ENCODE assay signal across 1 cellular context in genomic region chr3:138914870-138915502, GRCh38.
A peak's percentile ranks its signal among the peaks of the same experiment; 100 is the strongest.
TF ChIP-seq lines count a peak whose summit lies in the region.

No MANE protein-coding gene starts in this region.

TF ChIP-seq in K562, 482 proteins besides CTCF, POLR2A, EP300 and RAD21 (continued from another document and continues in another):
- TF ChIP-seq CLOCK (CRISPR knock-in tag; IDR thresholded peaks at IDR 0.05; ENCODE audit: borderline replicate concordance) (no peak), MBD2 (IDR thresholded peaks at IDR 0.05; ENCODE audit: borderline replicate concordance, low read depth) (peak; percentile 35; the same call in 1 of the 2 replicates), SIRT6 (IDR thresholded peaks at IDR 0.05; ENCODE audit: low read depth, low read length) (no peak), ZFP30 (CRISPR knock-in tag; IDR thresholded peaks at IDR 0.05; ENCODE audit: borderline replicate concordance) (no peak), TRIM24 (IDR thresholded peaks at IDR 0.05) (0 out of 4 replicates have a peak, but pooled peaks have one; percentile 23 to 35), XRCC5 (IDR thresholded peaks at IDR 0.05; ENCODE audit: low read depth, low read length) (no peak), HNRNPLL (IDR thresholded peaks at IDR 0.05; ENCODE audit: low read depth, low read length, poor library complexity, severe bottlenecking) (peak; percentile 46), DMBX1 (CRISPR knock-in tag; IDR thresholded peaks at IDR 0.05; ENCODE audit: borderline replicate concordance) (peak; percentile 72; the same call in 1 of the 2 replicates), GTF3C2 (IDR thresholded peaks at IDR 0.05; ENCODE audit: borderline replicate concordance, extremely low read depth, insufficient read length) (no peak), BRCA1 (IDR thresholded peaks at IDR 0.05) (no peak), BRCA1 (CRISPR knock-in tag; IDR thresholded peaks at IDR 0.05) (no peak), BCLAF1 (IDR thresholded peaks at IDR 0.05; ENCODE audit: borderline replicate concordance in 1 of 2, control insufficient read depth in 1 of 2, low read depth in 2 of 2, low read length in 1 of 2) (no peak), ZNF134 (CRISPR knock-in tag; conservative IDR thresholded peaks at IDR 0.05) (no peak), TAL1 (IDR thresholded peaks at IDR 0.05) (peak; percentile 44; the same call in 1 of the 2 replicates), SRSF3 (IDR thresholded peaks at IDR 0.05; ENCODE audit: insufficient read depth, low read length) (no peak), ZNF57 (CRISPR knock-in tag; IDR thresholded peaks at IDR 0.05) (no peak), SIN3B (IDR thresholded peaks at IDR 0.05; ENCODE audit: low read depth) (no peak), NBN (IDR thresholded peaks at IDR 0.05; ENCODE audit: low read depth) (peak; percentile 49; the same call in 1 of the 2 replicates), HMGXB4 (CRISPR knock-in tag; IDR thresholded peaks at IDR 0.05) (no peak), PURB (CRISPR knock-in tag; IDR thresholded peaks at IDR 0.05; ENCODE audit: low read depth) (no peak), SREBF1 (IDR thresholded peaks at IDR 0.05; ENCODE audit: borderline replicate concordance, low read depth, low read length) (no peak), RNF219 (CRISPR knock-in tag; IDR thresholded peaks at IDR 0.05) (no peak), ETV1 (tag; conservative IDR thresholded peaks at IDR 0.05; ENCODE audit: low read depth) (peak; percentile 51), ILF3 (IDR thresholded peaks at IDR 0.05; ENCODE audit: borderline replicate concordance) (no peak), ZNF449 (CRISPR knock-in tag; IDR thresholded peaks at IDR 0.05) (no peak), NFE2 (IDR thresholded peaks at IDR 0.05; ENCODE audit: low read depth) (no peak), FOXA1 (IDR thresholded peaks at IDR 0.05; ENCODE audit: borderline replicate concordance) (no peak), ZNF232 (CRISPR knock-in tag; IDR thresholded peaks at IDR 0.05) (no peak), KDM2B (CRISPR knock-in tag; IDR thresholded peaks at IDR 0.05) (no peak), E4F1 (CRISPR knock-in tag; IDR thresholded peaks at IDR 0.05; ENCODE audit: borderline replicate concordance) (no peak), BRF2 (IDR thresholded peaks at IDR 0.05; ENCODE audit: borderline replicate concordance, insufficient read depth, insufficient read length) (no peak), RHOXF2B (CRISPR knock-in tag; conservative IDR thresholded peaks at IDR 0.05) (no peak), ZBED1 (IDR thresholded peaks at IDR 0.05) (no peak), NFXL1 (CRISPR knock-in tag; IDR thresholded peaks at IDR 0.05) (no peak), MYC (IDR thresholded peaks at IDR 0.05; ENCODE audit: low read depth, low read length) (no peak), MYC (CRISPR knock-in tag; IDR thresholded peaks at IDR 0.05; ENCODE audit: borderline replicate concordance, low read depth) (no peak), NR0B1 (IDR thresholded peaks at IDR 0.05; ENCODE audit: partially characterized antibody) (no peak), HDAC8 (tag; IDR thresholded peaks at IDR 0.05) (no peak), KLF13 (tag; IDR thresholded peaks at IDR 0.05; ENCODE audit: borderline replicate concordance, low read depth) (no peak), CGGBP1 (CRISPR knock-in tag; IDR thresholded peaks at IDR 0.05) (no peak), ZNF165 (CRISPR knock-in tag; IDR thresholded peaks at IDR 0.05; ENCODE audit: borderline replicate concordance) (no peak), TEAD1 (CRISPR knock-in tag; IDR thresholded peaks at IDR 0.05) (0 out of 4 replicates have a peak, but pooled peaks of 1 of the 2 experiments have one; percentile 9), TFAM (CRISPR knock-in tag; conservative IDR thresholded peaks at IDR 0.05) (no peak), NONO (IDR thresholded peaks at IDR 0.05; ENCODE audit: low read depth in 2 of 2, low read length in 1 of 2) (no peak)
